In the genomic region with DNA sequence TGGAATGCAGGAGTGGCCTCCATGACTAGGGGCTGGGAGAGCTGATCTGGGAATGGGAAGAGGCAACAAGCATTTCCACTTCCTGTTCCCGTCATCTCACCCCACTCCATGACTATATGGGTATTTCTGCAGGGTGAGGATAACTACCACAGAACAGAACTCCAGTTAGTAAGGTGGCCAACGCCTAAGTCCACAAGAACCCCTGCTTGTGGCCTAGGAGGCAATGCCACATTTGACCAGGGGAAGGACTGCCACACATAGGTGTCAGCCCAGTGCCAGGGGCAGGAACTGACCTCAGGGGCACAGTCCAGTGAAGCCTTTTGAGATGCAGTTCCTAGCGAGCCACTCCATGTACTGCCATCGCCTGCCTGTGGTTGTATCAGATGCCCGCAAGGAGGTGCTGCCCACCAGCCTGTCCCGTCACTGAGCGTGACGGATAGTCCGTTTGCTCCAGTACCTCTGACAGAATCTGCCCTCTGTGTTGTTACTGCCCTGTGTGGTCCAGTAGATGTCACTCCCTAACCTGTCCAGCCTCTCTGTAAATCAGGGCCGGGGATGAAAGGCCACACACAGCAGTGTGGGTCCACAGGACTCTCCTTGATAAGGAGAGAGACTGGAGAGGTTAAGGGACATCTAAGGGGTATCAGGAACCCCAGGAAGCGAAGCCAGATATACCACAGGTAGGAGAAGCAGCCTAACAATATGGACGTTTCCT, we compare ENCODE assay signal across 8 cellular contexts. TPM values are rescaled to one million over a fixed set of nuclear protein-coding genes. Genes with fewer than 3 reads are reported as not detected.
DNase-seq lines count a peak whose midpoint lies in the region; ATAC-seq, FAIRE-seq and TF ChIP-seq lines count a peak whose summit lies in the region.

No MANE protein-coding gene starts in this region.

- WGBS in hepatocyte (ENCODE audit: low lambda C conversion rate, missing lambda C conversion rate) = 31% methylated on average over 12 of the region's 12 CpGs
- WGBS in small intestine, 3 donors = 15 to 30% (median 22%) methylated on average over 12 of the region's 12 CpGs

- DNase-seq in DMS53 (lab: John Stamatoyannopoulos, UW) = peak; percentile 91
- DNase-seq in Peyer's patch = peak; percentile 47 to 91 (median 86)
- DNase-seq in ascending aorta (ENCODE audit: low spot score in 2 of 2) = peak in 1 of 2 donors; percentile 80
- DNase-seq in hepatocyte (ENCODE audit: low spot score) = peak; percentile 88
- DNase-seq in small intestine = peak; percentile 95
- no peak for DNase-seq in GM19240 (ENCODE audit: insufficient read length, low spot score)
- DNase-seq in cortex of kidney (lab: John Stamatoyannopoulos, UW) = no peak

- H3K27me3 ChIP-seq in Peyer's patch (no peaks in the 10 kb centered on the region), ascending aorta (no peaks in the 10 kb centered on the region), hepatocyte (no peaks in the 10 kb centered on the region), small intestine (ENCODE audit: control insufficient read depth in 2 of 2, insufficient read depth in 2 of 2, low read length in 2 of 2) (no peaks in the 10 kb centered on the region)

- H3K4me1 ChIP-seq in Peyer's patch (peaks cover 0 to 19% (median 2%) of the 10 kb centered on the region in 4 donors), ascending aorta (peaks cover 0 to 5% of the 10 kb centered on the region in 2 donors), hepatocyte (ENCODE audit: insufficient read depth) (peaks cover 16% of the 10 kb centered on the region), small intestine (ENCODE audit: control insufficient read depth in 2 of 2, insufficient read depth in 1 of 2, low read depth in 1 of 2, low read length in 1 of 2) (peaks cover 2 to 6% of the 10 kb centered on the region in 2 donors)

- H3K79me2 ChIP-seq in hepatocyte = peaks cover 12% of the 10 kb centered on the region

- TF ChIP-seq CTCF in Peyer's patch (IDR thresholded peaks at IDR 0.05) (peak in 5 of 6 experiments; percentile 19 to 98 (median 96)), ascending aorta (IDR thresholded peaks at IDR 0.05) (peak; percentile 74 to 81 (median 81)), hepatocyte (IDR thresholded peaks at IDR 0.05; ENCODE audit: poor library complexity) (peak; percentile 73)

- H3K4me3 ChIP-seq in Peyer's patch (no peak overlapping the region), ascending aorta (no peak overlapping the region), hepatocyte (no peak overlapping the region), small intestine (ENCODE audit: low read depth in 1 of 2, low read length in 2 of 2) (no peak overlapping the region)

- H4K20me1 ChIP-seq in hepatocyte (ENCODE audit: insufficient read depth, poor library complexity, severe bottlenecking) = no peaks in the 10 kb centered on the region

- peak overlapping the region; percentile 21 for H2AFZ ChIP-seq in hepatocyte

- peak; percentile 38 for ATAC-seq in HG03460 (IDR thresholded peaks at IDR 0.05; ENCODE audit: unreplicated experiment)

- peak in 1 of 2 donors; percentile 23 for TF ChIP-seq POLR2A in Peyer's patch (IDR thresholded peaks at IDR 0.05)

- H3K27ac ChIP-seq in Peyer's patch (peak overlapping the region in 2 of 4 donors; percentile 13), ascending aorta (no peak overlapping the region), hepatocyte (no peak overlapping the region), small intestine (ENCODE audit: low read depth in 1 of 2, low read length in 1 of 2) (peak overlapping the region in 1 of 2 donors; percentile 38)

- peak overlapping the region; percentile 43 for H3K4me2 ChIP-seq in hepatocyte

- no peaks in the 10 kb centered on the region for H3K9me3 ChIP-seq in Peyer's patch
- H3K9me3 ChIP-seq in ascending aorta = no peaks in the 10 kb centered on the region
- H3K9me3 ChIP-seq in hepatocyte (ENCODE audit: low read depth) = no peaks in the 10 kb centered on the region
- H3K9me3 ChIP-seq in small intestine (ENCODE audit: control insufficient read depth, low read depth) = no peaks in the 10 kb centered on the region

- FAIRE-seq in small intestine (lab: Jason Lieb, UNC) = no peak

- H3K9me2 ChIP-seq in hepatocyte (replicated peaks; ENCODE audit: insufficient read depth) = no peaks in the 10 kb centered on the region

- intact Hi-C loops in ascending aorta (cut with DNase I) = loop anchor here (1.0 to 10.0 kb wide), 5 partner anchors 20 to 264 kb away; partner anchors contain the start of gene RNU5A-1

- no peaks in the 10 kb centered on the region for H3K36me3 ChIP-seq in Peyer's patch
- H3K36me3 ChIP-seq in ascending aorta = no peaks in the 10 kb centered on the region
- no peaks in the 10 kb centered on the region for H3K36me3 ChIP-seq in hepatocyte (replicated peaks; ENCODE audit: insufficient read depth, low read depth)
- no peaks in the 10 kb centered on the region for H3K36me3 ChIP-seq in small intestine (ENCODE audit: control insufficient read depth in 2 of 2, insufficient read depth in 2 of 2, low read length in 2 of 2)

RNA-seq across cellular contexts. Expression of gene MTFMT, which starts 3.5 kb away (rescaled TPM):
- total RNA-seq in Peyer's patch = 10 to 100 TPM; 22.3 to 39.9 (median 36.9) TPM
- total RNA-seq in ascending aorta = 54.7 TPM
- 15.4 and 18.2 TPM in 2 replicates for total RNA-seq in hepatocyte
- polyA plus RNA-seq in hepatocyte = 16.8 TPM in 2 replicates
- polyA plus RNA-seq in small intestine = 10 to 100 TPM in 2 of 3 donors, 1 to 10 TPM in 1; 9.7 to 14.8 (median 11.5) TPM

RNA-seq across cellular contexts. Expression of gene SLC51B, which starts 12.2 kb away (rescaled TPM):
- total RNA-seq in Peyer's patch = 100 to 1,000 TPM in 3 of 4 donors, 1 to 10 TPM in 1; 4.1 to 374 (median 196) TPM
- not detected for total RNA-seq in ascending aorta
- total RNA-seq in hepatocyte = 6.5 and 8.8 TPM in 2 replicates
- 5.8 and 8.6 TPM in 2 replicates for polyA plus RNA-seq in hepatocyte
- polyA plus RNA-seq in small intestine = 100 to 1,000 TPM in 2 of 3 donors, 10 to 100 TPM in 1; 82.7 to 258 (median 242) TPM

RNA-seq across cellular contexts. Expression of gene RASL12, which starts 34.8 kb away (rescaled TPM):
- total RNA-seq in Peyer's patch = 10 to 100 TPM in 2 of 4 donors, 1 to 10 TPM in 2; 5.1 to 23.1 (median 8.5) TPM
- 187 TPM for total RNA-seq in ascending aorta
- 6.4 and 6.5 TPM in 2 replicates for total RNA-seq in hepatocyte
- polyA plus RNA-seq in hepatocyte = 4.6 and 5.1 TPM in 2 replicates
- 1 to 10 TPM in 2 of 3 donors, under 1 TPM in 1; 0.45 to 7.7 (median 2.2) TPM for polyA plus RNA-seq in small intestine

RNA-seq across cellular contexts. Expression of gene SPG21, which starts 43.3 kb away (rescaled TPM):
- 10 to 100 TPM; 65.6 to 85.0 (median 70.3) TPM for total RNA-seq in Peyer's patch
- 41.5 TPM for total RNA-seq in ascending aorta
- total RNA-seq in hepatocyte = 86.4 and 111 TPM in 2 replicates
- polyA plus RNA-seq in hepatocyte = 138 and 149 TPM in 2 replicates
- polyA plus RNA-seq in small intestine = 10 to 100 TPM; 58.1 to 74.3 (median 62.3) TPM

RNA-seq across cellular contexts. Expression of gene KBTBD13, which starts 43.6 kb away (rescaled TPM):
- total RNA-seq in Peyer's patch (under 1 TPM in 1 of 4 donors, not detected in 3; 0.38 TPM), ascending aorta (0.21 TPM), hepatocyte (not detected in 2 replicates)
- polyA plus RNA-seq in hepatocyte (0.10 and 0.56 TPM in 2 replicates), small intestine (under 1 TPM in 1 of 3 donors, not detected in 2; 0.03 TPM)

Comparison
In these comparisons a context has a peak if more than half of its experiments do, and no peak if none do; other contexts are left out.
1. DNase-seq: peak in DMS53 (single experiment), Peyer's patch (3 of 3), hepatocyte (single experiment) and small intestine (single experiment); none in GM19240 (single experiment) and cortex of kidney (single experiment).
2. Peak in every context shown above with its lines, with median percentiles within 50 percentile points of each other: CTCF ChIP-seq.